Comparison of ENCODE assay signal across 8 cellular contexts in the genomic region with DNA sequence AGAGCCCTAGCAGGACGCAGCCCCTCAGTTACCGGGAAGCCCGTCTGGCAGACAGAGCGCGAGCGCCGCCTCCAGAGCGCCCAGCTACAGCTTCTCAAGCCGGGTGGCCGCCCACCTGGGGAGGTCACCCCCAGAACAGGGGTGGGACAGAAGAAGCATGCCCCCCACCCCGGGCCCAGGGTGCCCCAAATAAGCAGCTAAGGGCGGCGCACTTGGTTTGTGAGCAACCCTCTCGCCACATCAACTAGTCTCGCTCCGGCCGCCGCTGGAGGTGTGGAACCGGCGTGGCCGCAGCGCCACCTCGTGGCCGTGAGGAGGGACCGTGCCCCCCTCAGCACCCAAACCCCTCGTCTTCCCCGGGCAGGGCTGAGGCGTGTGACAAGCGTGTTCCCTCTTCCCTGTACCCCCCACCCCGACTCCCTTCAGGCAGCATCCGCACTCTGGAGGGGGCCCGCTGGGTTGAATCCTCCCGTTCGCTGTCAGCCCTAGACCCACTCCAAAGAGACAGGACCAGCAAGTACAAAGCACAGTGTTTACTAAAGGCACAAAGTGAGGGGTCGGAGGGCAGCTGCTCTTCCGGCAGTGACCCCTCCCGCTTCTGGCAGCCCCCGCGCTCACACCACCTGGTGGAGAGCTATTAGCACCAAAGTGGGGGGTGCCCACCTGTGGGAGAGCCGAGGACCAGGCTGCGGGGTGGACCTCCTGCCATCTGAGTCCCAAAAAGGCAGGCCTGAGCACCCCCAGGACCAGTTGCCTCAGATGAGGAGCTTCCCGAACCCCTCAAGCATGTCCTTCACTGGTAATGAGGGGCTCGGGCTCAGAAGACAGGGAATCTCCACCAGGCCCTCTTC. TPM values are rescaled to one million over a fixed set of nuclear protein-coding genes. Genes with fewer than 3 reads are reported as not detected.
DNase-seq lines count a peak whose midpoint lies in the region; ATAC-seq and TF ChIP-seq lines count a peak whose summit lies in the region.

No MANE protein-coding gene starts in this region.

- no peak overlapping the region for H3K4me3 ChIP-seq in Panc1 (ENCODE audit: low read depth in 2 of 2, low read length in 2 of 2)
- peak overlapping the region in 2 of 4 experiments; percentile 26 to 36 for H3K4me3 ChIP-seq in fibroblast of lung (replicated peaks in 1 of 4; ENCODE audit: control extremely low read depth in 1 of 4, insufficient read depth in 1 of 4, low read depth in 3 of 4, low read length in 4 of 4)
- H3K4me3 ChIP-seq in naive thymus-derived CD4-positive, alpha-beta T cell (ENCODE audit: low read length) = peak overlapping the region; percentile 61

- H4K20me1 ChIP-seq in fibroblast of lung (ENCODE audit: control insufficient read depth, extremely low read depth, insufficient read depth, low read length) = no peaks in the 10 kb centered on the region

- peaks cover 0 to 15% (median 11%) of the 10 kb centered on the region in 7 donors for H3K4me1 Mint-ChIP-seq in naive thymus-derived CD4-positive, alpha-beta T cell

- H3K9ac ChIP-seq in fibroblast of lung (ENCODE audit: insufficient read depth, low read length) = no peak overlapping the region

- intact Hi-C loops in Panc1 (cut with micrococcal nuclease; ENCODE audit: unreplicated experiment) = loop anchor here (2.0 to 10.0 kb wide), 3 partner anchors 259 to 377 kb away; no protein-coding TSS in a partner anchor
- intact Hi-C loops in naive thymus-derived CD4-positive, alpha-beta T cell (cut with micrococcal nuclease) = loop anchor here (1.0 to 2.0 kb wide), 11 partner anchors 23 to 377 kb away; a partner anchor contains a TSS

- peak overlapping the region in 8 of 9 donors; percentile 43 to 86 (median 76) for H3K27ac Mint-ChIP-seq in naive thymus-derived CD4-positive, alpha-beta T cell

- DNase-seq in AG08395 (ENCODE audit: low spot score) (peak; percentile 78), HK-2 (ENCODE audit: unreplicated experiment) (peak; percentile 63), Panc1 (ENCODE audit: low read depth, low spot score) (peak; percentile 12), activated T-helper 1 cell treated with Interleukin-2 at 50 U/mL for 16 hours (ENCODE audit: low read depth) (peak; percentile 68), fibroblast of lung (ENCODE audit: low read depth in 2 of 2) (peak; percentile 50 to 70)
- peak; percentile 57 to 83 (median 76) for DNase-seq in naive thymus-derived CD4-positive, alpha-beta T cell
- DNase-seq in stimulated activated CD8-positive, alpha-beta memory T cell treated with anti-CD3 and anti-CD28 coated beads, Interleukin-7, amount 100 ng/mL, for 48 hours (ENCODE audit: extremely low read depth in 1 of 2, low read depth in 1 of 2) = peak; percentile 50 to 59

- no peaks in the 10 kb centered on the region; the same call in none of the 2 replicates for H3K4me1 ChIP-seq in Panc1 (ENCODE audit: control insufficient read depth, insufficient read depth, low read length)
- H3K4me1 ChIP-seq in fibroblast of lung (ENCODE audit: control insufficient read depth, extremely low read depth, insufficient read depth, low read length) = peaks cover 2% of the 10 kb centered on the region
- H3K4me1 ChIP-seq in naive thymus-derived CD4-positive, alpha-beta T cell (ENCODE audit: control insufficient read depth in 2 of 2, insufficient read depth in 2 of 2, low read length in 2 of 2) = peaks cover 3 to 4% of the 10 kb centered on the region in 2 donors

- H3K36me3 ChIP-seq in Panc1 (ENCODE audit: control insufficient read depth, insufficient read depth, low read length) (no peaks in the 10 kb centered on the region), fibroblast of lung (ENCODE audit: control insufficient read depth, insufficient read depth, low read length) (no peaks in the 10 kb centered on the region)
- no peaks in the 10 kb centered on the region for H3K36me3 ChIP-seq in naive thymus-derived CD4-positive, alpha-beta T cell (ENCODE audit: control insufficient read depth in 2 of 3, insufficient read depth in 3 of 3, low read length in 3 of 3)

- H3K79me2 ChIP-seq in fibroblast of lung (ENCODE audit: control insufficient read depth, insufficient read depth, low read length) = no peaks in the 10 kb centered on the region

- in situ Hi-C loops in GM18951 (cut with MboI; ENCODE audit: low sequenced_read_pairs, unreplicated experiment) = no loop called here
- in situ Hi-C loops in Panc1 (cut with HindIII; ENCODE audit: low pct_unique_long_range_greater_than_20kb, low sequenced_read_pairs) = no loop called here

- H3K27me3 Mint-ChIP-seq in naive thymus-derived CD4-positive, alpha-beta T cell = peaks cover 0 to 4% (median 0%) of the 10 kb centered on the region in 5 donors

- TF ChIP-seq POLR2A in GM18951 (IDR thresholded peaks at IDR 0.05; ENCODE audit: extremely low read depth, insufficient read depth, insufficient read length) = peak; percentile 21

- peaks cover 0 to 4% (median 0%) of the 10 kb centered on the region in 5 donors for H3K36me3 Mint-ChIP-seq in naive thymus-derived CD4-positive, alpha-beta T cell

- H2AFZ ChIP-seq in fibroblast of lung (ENCODE audit: low read length) = no peak overlapping the region

- H3K27me3 ChIP-seq in Panc1 (ENCODE audit: control insufficient read depth, insufficient read depth, low read length) (no peaks in the 10 kb centered on the region), fibroblast of lung (ENCODE audit: control insufficient read depth, insufficient read depth, low read length) (no peaks in the 10 kb centered on the region)
- no peaks in the 10 kb centered on the region for H3K27me3 ChIP-seq in naive thymus-derived CD4-positive, alpha-beta T cell (ENCODE audit: control insufficient read depth in 2 of 2, insufficient read depth in 2 of 2, low read length in 2 of 2)

- no peak overlapping the region for H3K27ac ChIP-seq in Panc1 (ENCODE audit: low read length)
- H3K27ac ChIP-seq in fibroblast of lung (ENCODE audit: insufficient read depth, low read length) = no peak overlapping the region
- peak overlapping the region; percentile 53 for H3K27ac ChIP-seq in naive thymus-derived CD4-positive, alpha-beta T cell (ENCODE audit: low read depth, low read length)

- peak; percentile 96 for TF ChIP-seq CTCF in Panc1 (IDR thresholded peaks at IDR 0.05)
- peak; percentile 76 to 83 for TF ChIP-seq CTCF in fibroblast of lung (conservative IDR thresholded peaks at IDR 0.05 in 1 of 2, IDR thresholded peaks at IDR 0.05 in 1 of 2; ENCODE audit: low read depth in 1 of 2, low read length in 2 of 2)

- ATAC-seq in Panc1 = peak; percentile 90
- peak; percentile 91 for ATAC-seq in naive thymus-derived CD4-positive, alpha-beta T cell

- H3K4me2 ChIP-seq in fibroblast of lung (ENCODE audit: extremely low read depth, insufficient read depth, low read length) = peak overlapping the region; percentile 58

- H3K4me3 Mint-ChIP-seq in naive thymus-derived CD4-positive, alpha-beta T cell = peak overlapping the region; percentile 51 to 84 (median 78)

- H3K9me3 Mint-ChIP-seq in naive thymus-derived CD4-positive, alpha-beta T cell = no peaks in the 10 kb centered on the region

- CTCF ChIA-PET in Panc1 (lab: Charles Lee) = interaction anchor here (0.6 to 1.7 kb wide), 3 partner anchors 65 to 169 kb away, joined by 4 to 19 read pairs (median 4); no protein-coding TSS in a partner anchor
- CTCF ChIA-PET in naive thymus-derived CD4-positive, alpha-beta T cell (lab: Charles Lee) = interaction anchor here (0.6 to 1.6 kb wide), 17 partner anchors 8 to 1206 kb away, joined by 3 to 9 read pairs (median 4); a partner anchor contains a TSS

- no TSS peak for BruUV-seq in Panc1 (replicated peaks; lab: Mats Ljungman, UMichigan)

- no peaks in the 10 kb centered on the region for H3K9me3 ChIP-seq in Panc1 (ENCODE audit: control insufficient read depth, insufficient read depth, low read depth, low read length)
- no peaks in the 10 kb centered on the region for H3K9me3 ChIP-seq in fibroblast of lung (ENCODE audit: control insufficient read depth, insufficient read depth, low read depth, low read length)
- H3K9me3 ChIP-seq in naive thymus-derived CD4-positive, alpha-beta T cell (ENCODE audit: control insufficient read depth in 2 of 3, low read length in 3 of 3) = no peaks in the 10 kb centered on the region

- POLR2A ChIA-PET in Panc1 (lab: Charles Lee) = no interaction called here
- POLR2A ChIA-PET in naive thymus-derived CD4-positive, alpha-beta T cell (lab: Charles Lee) = interaction anchor here (0.8 to 1.7 kb wide), 3 partner anchors 49 to 81 kb away, joined by 3 to 7 read pairs (median 4); a partner anchor contains a TSS

RNA-seq across cellular contexts. Expression of a gene that starts 45.4 kb away (rescaled TPM):
- total RNA-seq in Panc1 (2021; ENCODE audit: unreplicated experiment) = 0.54 TPM
- 0.33 TPM for polyA plus RNA-seq in Panc1 (2012; ENCODE audit: insufficient read length)
- total RNA-seq in fibroblast of lung = 0.17 and 3.3 TPM in 2 replicates
- not detected in 2 replicates for polyA plus RNA-seq in fibroblast of lung
- polyA plus RNA-seq in fibroblast of lung (2012) = not detected in 2 replicates
- not detected in 2 replicates for polyA minus RNA-seq in fibroblast of lung (ENCODE audit: low replicate concordance)
- not detected for total RNA-seq in naive thymus-derived CD4-positive, alpha-beta T cell
- polyA plus RNA-seq in naive thymus-derived CD4-positive, alpha-beta T cell = not detected

RNA-seq across cellular contexts. Expression of a gene that starts 51.7 kb away (rescaled TPM):
- total RNA-seq in Panc1 (2021; ENCODE audit: unreplicated experiment) (13.3 TPM), fibroblast of lung (5.6 and 7.6 TPM in 2 replicates)
- polyA plus RNA-seq in Panc1 (2012; ENCODE audit: insufficient read length) = 14.9 TPM
- polyA plus RNA-seq in fibroblast of lung = 1.9 and 2.0 TPM in 2 replicates
- 2.4 and 2.7 TPM in 2 replicates for polyA plus RNA-seq in fibroblast of lung (2012)
- 0.82 and 16.1 TPM in 2 replicates for polyA minus RNA-seq in fibroblast of lung (ENCODE audit: low replicate concordance)
- total RNA-seq in naive thymus-derived CD4-positive, alpha-beta T cell = 10 to 100 TPM in 3 of 5 experiments, 1 to 10 TPM in 2; 7.4 to 39.9 (median 11.8) TPM
- 1 to 10 TPM; 2.4 to 6.0 TPM for polyA plus RNA-seq in naive thymus-derived CD4-positive, alpha-beta T cell

Comparison
In these comparisons a context has a peak if more than half of its experiments do, and no peak if none do; other contexts are left out.
1. DNase-seq: peak in every context shown above with its lines; median percentile 78 in AG08395; 76 in naive thymus-derived CD4-positive, alpha-beta T cell; 68 in activated T-helper 1 cell treated with Interleukin-2 at 50 U/mL for 16 hours; 63 in HK-2; 60 in fibroblast of lung; 54 in stimulated activated CD8-positive, alpha-beta memory T cell treated with anti-CD3 and anti-CD28 coated beads, Interleukin-7, amount 100 ng/mL, for 48 hours; 12 in Panc1.